Comparison of ENCODE assay signal across 24 cellular contexts in the genomic region with DNA sequence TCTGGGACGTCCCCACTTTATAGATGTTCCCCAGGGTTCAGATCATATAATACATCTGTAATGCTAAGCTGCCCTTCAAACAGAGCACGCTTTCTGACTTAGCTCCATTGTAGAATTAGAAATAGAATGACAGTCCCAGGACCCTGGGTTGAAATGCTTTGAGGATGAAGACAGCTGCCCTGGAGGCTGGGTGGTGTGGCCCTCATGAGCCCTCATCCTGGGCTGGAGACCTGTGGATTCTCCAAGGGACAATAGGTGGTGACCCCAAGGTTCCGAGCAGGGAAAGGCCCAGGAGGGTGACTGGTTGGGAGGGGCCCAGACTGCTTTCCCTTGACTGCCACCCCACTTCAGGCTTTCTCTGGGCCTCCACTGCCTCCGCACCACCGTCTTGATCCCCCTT. TPM values are rescaled to one million over a fixed set of nuclear protein-coding genes. Genes with fewer than 3 reads are reported as not detected.
"Had no signal": no experiment of that assay in that cellular context is flagged by ENCODE, and none has a peak within 500 bp of the region (broad histone marks: within the 10 kb centered on the region; RNA-seq: fewer than 3 reads in every experiment).

No MANE protein-coding gene starts in this region.

- H3K79me2 ChIP-seq: parathyroid adenoma had no signal

- H3K4me1 ChIP-seq: parathyroid adenoma, prostate gland had no signal

- H3K36me3 ChIP-seq: prostate gland, thyroid gland had no signal

- FAIRE-seq: endothelial cell of umbilical vein, islet of Langerhans, urothelium cell line had no signal

- DNase-seq: dermis blood vessel endothelial cell; effector memory CD4-positive, alpha-beta T cell; foreskin keratinocyte; hippocampal formation; left colon; left ventricle myocardium inferior; lower lobe of right lung; naive thymus-derived CD8-positive, alpha-beta T cell; nephron progenitor cell; sigmoid colon; spleen; stimulated activated CD4-positive, alpha-beta T cell treated with anti-CD3 and anti-CD28 coated beads, Interleukin-2, amount 100 ng/mL, for 48 hours; stimulated activated naive B cell treated with anti-CD40 and anti-IgM and Interleukin-4, amounts not matched to agents 10 μg/mL and 1 μg/mL and 100 μg/mL, for 72 hours; thyroid gland had no signal

- H3K4me3 ChIP-seq: coronary artery, esophagus muscularis mucosa, gastroesophageal sphincter, heart left ventricle, left ventricle myocardium inferior, lower lobe of right lung, prostate gland, right atrium auricular region, sigmoid colon, spleen, thyroid gland had no signal

- H3K27ac ChIP-seq: coronary artery, foreskin keratinocyte, heart left ventricle, left ventricle myocardium inferior, lower lobe of right lung, parathyroid adenoma, prostate gland, right atrium auricular region, spleen, thyroid gland had no signal

- H2AFZ ChIP-seq: parathyroid adenoma had no signal

- H3K9me3 ChIP-seq: esophagus muscularis mucosa, gastroesophageal sphincter, heart left ventricle, left ventricle myocardium inferior, lower lobe of right lung, prostate gland, right atrium auricular region, sigmoid colon, spleen, thyroid gland had no signal

- H3K9ac ChIP-seq: parathyroid adenoma had no signal

- H3K27me3 ChIP-seq: esophagus muscularis mucosa, foreskin keratinocyte, gastroesophageal sphincter, heart left ventricle, right atrium auricular region, sigmoid colon, thyroid gland had no signal

RNA-seq across cellular contexts. Expression of a gene that starts 59.0 kb away (rescaled TPM):
- total RNA-seq: naive thymus-derived CD8-positive, alpha-beta T cell had no signal
